Comparison of ENCODE assay signal across 34 cellular contexts in the genomic region with DNA sequence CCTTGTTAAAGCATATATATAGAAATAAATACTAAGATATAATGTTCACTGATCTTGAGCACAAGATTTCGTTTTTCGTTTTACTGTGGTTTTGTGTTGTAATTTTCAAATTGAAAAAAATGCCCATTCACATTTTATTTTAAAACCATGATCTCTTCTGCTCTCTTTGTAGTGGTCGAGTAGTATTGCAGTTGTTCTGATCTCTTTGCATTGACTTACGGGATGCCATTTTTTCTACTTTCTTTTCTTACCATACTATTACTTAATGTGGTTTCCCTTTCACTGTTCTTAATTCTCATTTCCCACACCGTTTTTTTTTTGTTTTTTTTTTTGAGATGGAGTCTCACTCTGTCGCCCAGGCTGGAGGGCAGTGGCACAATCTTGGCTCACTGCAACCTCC.
"Had no signal": no experiment of that assay in that cellular context is flagged by ENCODE, and none has a peak within 500 bp of the region (broad histone marks: within the 10 kb centered on the region; RNA-seq: fewer than 3 reads in every experiment).

No MANE protein-coding gene starts in this region.

- H3K27me3 ChIP-seq: adrenal gland, ascending aorta, body of pancreas, brain microvascular endothelial cell, breast epithelium, cardiac muscle cell had no signal

- H3K9me3 ChIP-seq: adrenal gland, ascending aorta, body of pancreas, breast epithelium had no signal

- FAIRE-seq: astrocyte, bronchial epithelial cell had no signal

- DNase-seq: activated effector memory CD4-positive, alpha-beta T cell treated with anti-CD3 and anti-CD28 coated beads, Interleukin-2, amount 50 U/mL, for 16 hours; activated effector memory CD4-positive, alpha-beta T cell treated with Interleukin-2 at 50 U/mL for 16 hours; activated gamma-delta T cell; activated gamma-delta T cell treated with Interleukin-2 at 50 U/mL for 16 hours; activated naive CD4-positive, alpha-beta T cell; activated naive CD4-positive, alpha-beta T cell treated with anti-CD3 and anti-CD28 coated beads for 36 hours; activated naive CD4-positive, alpha-beta T cell treated with anti-CD3 and anti-CD28 coated beads, Interleukin-2, amount 10 ng/mL, durations not matched to agents 7 days and 5 days; activated naive CD4-positive, alpha-beta T cell treated with anti-CD3 and anti-CD28 coated beads, Interleukin-2, amount 50 U/mL, for 16 hours; activated naive CD4-positive, alpha-beta T cell treated with Interleukin-2 at 50 U/mL for 16 hours; activated naive CD8-positive, alpha-beta T cell treated with anti-CD3 and anti-CD28 coated beads for 36 hours; activated naive CD8-positive, alpha-beta T cell treated with anti-CD3 and anti-CD28 coated beads, Interleukin-2, amount 10 ng/mL, durations not matched to agents 7 days and 5 days; activated naive CD8-positive, alpha-beta T cell treated with anti-CD3 and anti-CD28 coated beads, Interleukin-2, amount 50 U/mL, for 24 hours; activated T-cell treated with anti-CD3 and anti-CD28 coated beads, Interleukin-2, amount 50 U/mL, for 1 hour; activated T-cell treated with anti-CD3 and anti-CD28 coated beads, Interleukin-2, amount 50 U/mL, for 24 hours; activated T-cell treated with anti-CD3 and anti-CD28 coated beads, Interleukin-2, amount 50 U/mL, for 4 hours; activated T-cell treated with anti-CD3 and anti-CD28 coated beads, Interleukin-2, amount 50 U/mL, for 48 hours; activated T-cell treated with anti-CD3 and anti-CD28 coated beads, Interleukin-2, amount 50 U/mL, for 72 hours; adrenal gland; amniotic stem cell; amygdala; anterior cingulate cortex; aorta; body of pancreas; brain microvascular endothelial cell; caudate nucleus; central memory CD4-positive, alpha-beta T cell; cerebellar nuclear complex had no signal

- H3K36me3 ChIP-seq: adrenal gland, brain microvascular endothelial cell, breast epithelium, cardiac muscle cell had no signal

- ATAC-seq: activated naive CD4-positive, alpha-beta T cell treated with anti-CD3 and anti-CD28 coated beads, Interleukin-2, amount 50 U/mL, for 72 hours; activated naive CD8-positive, alpha-beta T cell treated with anti-CD3 and anti-CD28 coated beads, Interleukin-2, amount 50 U/mL, for 24 hours; activated T-cell treated with anti-CD3 and anti-CD28 coated beads, Interleukin-2, amount 50 U/mL, for 4 hours; activated T-cell treated with anti-CD3 and anti-CD28 coated beads, Interleukin-2, amount 50 U/mL, for 72 hours; activated T-helper 17 cell treated with anti-CD3 and anti-CD28 coated beads, Interleukin-2, amount 50 U/mL, for 72 hours; body of pancreas had no signal

- H3K4me1 ChIP-seq: adrenal gland, ascending aorta, body of pancreas, breast epithelium had no signal

- H3K4me3 ChIP-seq: adrenal gland, ascending aorta, body of pancreas, breast epithelium, cardiac muscle cell had no signal

- H3K27ac ChIP-seq: adrenal gland, ascending aorta, body of pancreas, brain microvascular endothelial cell, breast epithelium, cardiac muscle cell had no signal
